Comparison of ENCODE assay signal across 8 cellular contexts in the genomic region with DNA sequence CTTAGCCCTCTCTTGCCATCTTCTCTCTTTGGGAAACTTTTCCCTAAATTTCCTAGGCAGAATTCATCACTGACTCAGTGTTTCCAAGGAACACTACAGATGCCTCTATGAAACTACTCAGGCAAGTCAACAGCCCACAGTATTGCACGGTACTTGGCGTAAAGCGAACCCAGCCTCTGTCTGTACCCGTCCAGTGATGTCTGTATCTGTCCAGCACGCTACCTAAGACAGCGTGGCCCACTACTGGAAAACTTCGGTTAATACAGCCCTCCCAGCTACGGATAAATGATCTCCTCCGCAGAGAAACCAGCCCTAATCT. TPM values are rescaled to one million over a fixed set of nuclear protein-coding genes. Genes with fewer than 3 reads are reported as not detected.
DNase-seq lines count a peak whose midpoint lies in the region; ATAC-seq, FAIRE-seq and TF ChIP-seq lines count a peak whose summit lies in the region.

No MANE protein-coding gene starts in this region.

- DNase-seq in AG04449 (ENCODE audit: low read depth, low spot score) (no peak), ascending aorta (ENCODE audit: low spot score in 2 of 2) (no peak), immature natural killer cell (no peak), H54 (ENCODE audit: insufficient read length, low spot score) (no peak), retina (no peak)
- DNase-seq in stimulated activated naive CD8-positive, alpha-beta T cell treated with anti-CD3 and anti-CD28 coated beads, Interleukin-15, amount 100 ng/mL, for 72 hours = no peak

- no peaks in the 10 kb centered on the region for H3K27me3 ChIP-seq in ascending aorta

- peak overlapping the region; percentile 98 to 99 (median 98) for H3K4me3 Mint-ChIP-seq in immature natural killer cell
- peak overlapping the region; percentile 88 to 98 for H3K4me3 Mint-ChIP-seq in stimulated activated naive CD8-positive, alpha-beta T cell treated with anti-CD3 and anti-CD28 coated beads, Interleukin-15, amount 100 ng/mL, for 72 hours

- FAIRE-seq in H54 (lab: Jason Lieb, UNC) = no peak

- H3K4me1 Mint-ChIP-seq in immature natural killer cell = peaks cover 21 to 27% of the 10 kb centered on the region in 2 donors
- H3K4me1 Mint-ChIP-seq in stimulated activated naive CD8-positive, alpha-beta T cell treated with anti-CD3 and anti-CD28 coated beads, Interleukin-15, amount 100 ng/mL, for 72 hours = peaks cover 50% of the 10 kb centered on the region

- ATAC-seq in GM19351 (IDR thresholded peaks at IDR 0.05; ENCODE audit: unreplicated experiment) = peak; percentile 29
- peak; percentile 10 for ATAC-seq in HG03571 (IDR thresholded peaks at IDR 0.05; ENCODE audit: unreplicated experiment)
- ATAC-seq in stimulated activated naive CD8-positive, alpha-beta T cell treated with anti-CD3 and anti-CD28 coated beads, Interleukin-15, amount 100 ng/mL, for 72 hours = peak; percentile 62

- H3K27me3 Mint-ChIP-seq in immature natural killer cell (ENCODE audit: low read depth in 3 of 3) = peaks cover 0 to 8% (median 0%) of the 10 kb centered on the region in 3 donors
- H3K27me3 Mint-ChIP-seq in stimulated activated naive CD8-positive, alpha-beta T cell treated with anti-CD3 and anti-CD28 coated beads, Interleukin-15, amount 100 ng/mL, for 72 hours = no peaks in the 10 kb centered on the region

- CTCF ChIA-PET in AG04449 (lab: Yijun Ruan, JAX) = interaction anchor here (1.0 to 3.3 kb wide), 6 partner anchors 10 to 389 kb away, joined by 3 to 26 read pairs (median 6); no protein-coding TSS in a partner anchor

- peaks cover 6 to 15% of the 10 kb centered on the region in 2 donors for H3K36me3 ChIP-seq in ascending aorta

- no peak for TF ChIP-seq CTCF in AG04449 (IDR thresholded peaks at IDR 0.05; ENCODE audit: insufficient read depth, low read length, missing control alignments)
- no peak for TF ChIP-seq CTCF in ascending aorta (IDR thresholded peaks at IDR 0.05)

- H3K4me3 ChIP-seq in AG04449 (ENCODE audit: low read depth, low read length) (peak overlapping the region; percentile 100), ascending aorta (peak overlapping the region; percentile 76 to 83)

- intact Hi-C loops in ascending aorta (cut with DNase I) = loop anchor here (1.0 kb wide), 2 partner anchors 34 to 139 kb away; a partner anchor contains a TSS

- peaks cover 0 to 3% of the 10 kb centered on the region in 2 donors for H3K4me1 ChIP-seq in ascending aorta

- TF ChIP-seq POLR2A in H54 (IDR thresholded peaks at IDR 0.05; ENCODE audit: low read depth, low read length) = no peak

- no peaks in the 10 kb centered on the region for H3K9me3 ChIP-seq in ascending aorta

- peak overlapping the region; percentile 90 to 97 (median 94) for H3K27ac Mint-ChIP-seq in immature natural killer cell
- peak overlapping the region; percentile 95 to 96 for H3K27ac Mint-ChIP-seq in stimulated activated naive CD8-positive, alpha-beta T cell treated with anti-CD3 and anti-CD28 coated beads, Interleukin-15, amount 100 ng/mL, for 72 hours

- no peaks in the 10 kb centered on the region for H3K9me3 Mint-ChIP-seq in immature natural killer cell
- H3K9me3 Mint-ChIP-seq in stimulated activated naive CD8-positive, alpha-beta T cell treated with anti-CD3 and anti-CD28 coated beads, Interleukin-15, amount 100 ng/mL, for 72 hours = no peaks in the 10 kb centered on the region

- POLR2A ChIA-PET in AG04449 (lab: Yijun Ruan, JAX) = interaction anchor here (0.7 to 1.2 kb wide), 5 partner anchors 12 to 139 kb away, joined by 3 to 12 read pairs (median 3); a partner anchor contains a TSS

- H3K36me3 Mint-ChIP-seq in immature natural killer cell = peaks cover 0 to 4% (median 0%) of the 10 kb centered on the region in 3 donors

- peak overlapping the region; percentile 72 to 74 for H3K27ac ChIP-seq in ascending aorta

RNA-seq across cellular contexts. Expression of a gene that starts 0.5 kb away (rescaled TPM):
- total RNA-seq in ascending aorta = 19.9 TPM
- 100 to 1,000 TPM in 2 of 3 donors, 10 to 100 TPM in 1; 73.4 to 147 (median 105) TPM for polyA plus RNA-seq in immature natural killer cell

RNA-seq across cellular contexts. Expression of a gene that starts 34.6 kb away (rescaled TPM):
- total RNA-seq in ascending aorta = 3.5 TPM
- polyA plus RNA-seq in immature natural killer cell = 1 to 10 TPM; 3.1 to 8.2 (median 7.4) TPM

RNA-seq across cellular contexts. Expression of a gene that starts 41.2 kb away (rescaled TPM):
- not detected for total RNA-seq in ascending aorta
- polyA plus RNA-seq in immature natural killer cell = not detected

Comparison
In these comparisons a context has a peak if more than half of its experiments do, and no peak if none do; other contexts are left out.
1. ATAC-seq: peak in every context shown above with its lines; median percentile 62 in stimulated activated naive CD8-positive, alpha-beta T cell treated with anti-CD3 and anti-CD28 coated beads, Interleukin-15, amount 100 ng/mL, for 72 hours; 29 in GM19351; 10 in HG03571.